ENCODE assay signal across 1 cellular context in the genomic region with DNA sequence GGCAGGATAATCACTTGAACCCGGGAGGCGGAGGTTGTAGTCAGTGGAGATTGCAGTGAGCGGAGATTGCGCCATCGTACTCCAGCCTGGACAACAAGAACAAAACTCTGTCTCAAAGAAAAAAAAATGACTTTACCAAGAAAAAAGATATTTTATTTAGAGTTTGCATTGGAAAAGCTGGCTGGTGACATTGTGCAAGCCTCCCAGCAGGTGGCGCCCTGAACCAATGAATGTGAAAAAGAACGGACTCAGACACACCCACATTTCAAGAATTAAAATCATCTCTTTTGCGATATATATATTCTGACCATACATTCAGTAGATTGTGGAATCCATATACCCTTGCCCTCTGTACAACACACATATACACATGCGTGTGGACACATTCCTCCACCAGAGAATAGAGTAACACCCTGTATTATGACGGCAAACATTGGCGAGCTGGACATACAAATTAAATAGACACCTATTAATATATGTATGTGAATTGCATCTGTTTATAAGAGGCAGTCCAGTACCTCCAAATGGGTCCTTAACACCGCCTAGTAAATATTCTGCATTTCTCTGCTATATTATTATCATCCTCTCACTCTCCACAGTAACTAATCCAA.
TF ChIP-seq lines count a peak whose summit lies in the region.

No MANE protein-coding gene starts in this region.

TF ChIP-seq in neural cell, 6 proteins besides CTCF, POLR2A, EP300 and RAD21 (continued from another document):
- TF ChIP-seq, protein P1, sequence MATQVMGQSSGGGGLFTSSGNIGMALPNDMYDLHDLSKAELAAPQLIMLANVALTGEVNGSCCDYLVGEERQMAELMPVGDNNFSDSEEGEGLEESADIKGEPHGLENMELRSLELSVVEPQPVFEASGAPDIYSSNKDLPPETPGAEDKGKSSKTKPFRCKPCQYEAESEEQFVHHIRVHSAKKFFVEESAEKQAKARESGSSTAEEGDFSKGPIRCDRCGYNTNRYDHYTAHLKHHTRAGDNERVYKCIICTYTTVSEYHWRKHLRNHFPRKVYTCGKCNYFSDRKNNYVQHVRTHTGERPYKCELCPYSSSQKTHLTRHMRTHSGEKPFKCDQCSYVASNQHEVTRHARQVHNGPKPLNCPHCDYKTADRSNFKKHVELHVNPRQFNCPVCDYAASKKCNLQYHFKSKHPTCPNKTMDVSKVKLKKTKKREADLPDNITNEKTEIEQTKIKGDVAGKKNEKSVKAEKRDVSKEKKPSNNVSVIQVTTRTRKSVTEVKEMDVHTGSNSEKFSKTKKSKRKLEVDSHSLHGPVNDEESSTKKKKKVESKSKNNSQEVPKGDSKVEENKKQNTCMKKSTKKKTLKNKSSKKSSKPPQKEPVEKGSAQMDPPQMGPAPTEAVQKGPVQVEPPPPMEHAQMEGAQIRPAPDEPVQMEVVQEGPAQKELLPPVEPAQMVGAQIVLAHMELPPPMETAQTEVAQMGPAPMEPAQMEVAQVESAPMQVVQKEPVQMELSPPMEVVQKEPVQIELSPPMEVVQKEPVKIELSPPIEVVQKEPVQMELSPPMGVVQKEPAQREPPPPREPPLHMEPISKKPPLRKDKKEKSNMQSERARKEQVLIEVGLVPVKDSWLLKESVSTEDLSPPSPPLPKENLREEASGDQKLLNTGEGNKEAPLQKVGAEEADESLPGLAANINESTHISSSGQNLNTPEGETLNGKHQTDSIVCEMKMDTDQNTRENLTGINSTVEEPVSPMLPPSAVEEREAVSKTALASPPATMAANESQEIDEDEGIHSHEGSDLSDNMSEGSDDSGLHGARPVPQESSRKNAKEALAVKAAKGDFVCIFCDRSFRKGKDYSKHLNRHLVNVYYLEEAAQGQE (IDR thresholded peaks at IDR 0.05; ENCODE audit: borderline replicate concordance) = no peak
- no peak for TF ChIP-seq MXI1 (conservative IDR thresholded peaks at IDR 0.05; ENCODE audit: poor library complexity, severe bottlenecking)
